In the genomic region with DNA sequence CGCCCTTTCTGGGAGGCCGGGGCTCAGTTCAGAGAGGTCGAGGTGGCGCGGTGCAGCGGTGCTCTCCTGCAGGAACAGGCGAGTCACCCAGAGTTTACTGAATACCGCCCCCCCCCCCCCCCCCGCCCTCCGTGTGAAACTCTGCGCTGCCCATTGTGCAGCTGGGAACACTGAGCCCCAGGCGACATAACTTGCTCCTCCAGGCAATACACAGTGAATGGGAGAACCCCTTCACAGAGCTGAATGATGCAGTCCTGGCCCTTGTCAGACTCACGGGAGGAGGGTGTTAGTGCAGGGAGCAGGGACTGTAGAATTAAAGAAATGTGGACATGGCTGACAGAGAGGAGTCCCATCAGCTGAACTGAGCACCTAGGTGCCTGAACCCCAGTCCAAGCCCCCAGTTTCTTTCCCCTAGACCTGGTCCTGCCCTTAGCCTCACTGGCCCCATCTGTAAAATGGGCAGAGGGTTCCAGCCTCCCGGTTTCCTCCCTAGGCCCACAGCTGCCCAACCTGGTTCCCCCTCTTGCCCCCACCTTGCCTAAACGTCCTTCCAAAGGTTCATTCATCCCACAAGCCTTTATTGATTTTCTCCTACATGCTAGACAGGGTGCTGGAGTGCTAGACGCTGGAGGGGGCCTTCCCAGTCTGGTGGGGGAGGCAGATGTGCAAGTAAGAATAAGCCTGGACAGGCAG, we compare ENCODE assay signal across 1 cellular context.
TF ChIP-seq lines count a peak whose summit lies in the region.

No MANE protein-coding gene starts in this region.

TF ChIP-seq in HepG2, 621 proteins besides CTCF, POLR2A, EP300 and RAD21 (continued from another document and continues in another):
- TF ChIP-seq, protein P1, sequence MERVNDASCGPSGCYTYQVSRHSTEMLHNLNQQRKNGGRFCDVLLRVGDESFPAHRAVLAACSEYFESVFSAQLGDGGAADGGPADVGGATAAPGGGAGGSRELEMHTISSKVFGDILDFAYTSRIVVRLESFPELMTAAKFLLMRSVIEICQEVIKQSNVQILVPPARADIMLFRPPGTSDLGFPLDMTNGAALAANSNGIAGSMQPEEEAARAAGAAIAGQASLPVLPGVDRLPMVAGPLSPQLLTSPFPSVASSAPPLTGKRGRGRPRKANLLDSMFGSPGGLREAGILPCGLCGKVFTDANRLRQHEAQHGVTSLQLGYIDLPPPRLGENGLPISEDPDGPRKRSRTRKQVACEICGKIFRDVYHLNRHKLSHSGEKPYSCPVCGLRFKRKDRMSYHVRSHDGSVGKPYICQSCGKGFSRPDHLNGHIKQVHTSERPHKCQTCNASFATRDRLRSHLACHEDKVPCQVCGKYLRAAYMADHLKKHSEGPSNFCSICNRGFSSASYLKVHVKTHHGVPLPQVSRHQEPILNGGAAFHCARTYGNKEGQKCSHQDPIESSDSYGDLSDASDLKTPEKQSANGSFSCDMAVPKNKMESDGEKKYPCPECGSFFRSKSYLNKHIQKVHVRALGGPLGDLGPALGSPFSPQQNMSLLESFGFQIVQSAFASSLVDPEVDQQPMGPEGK (CRISPR knock-in tag; IDR thresholded peaks at IDR 0.05): peak; percentile 92
- TF ChIP-seq ZFYVE20 (CRISPR knock-in tag; IDR thresholded peaks at IDR 0.05; ENCODE audit: borderline replicate concordance, low read depth) (no peak), NR2F6 (IDR thresholded peaks at IDR 0.05) (no peak; the same call in none of the 2 replicates), NR2F6 (CRISPR knock-in tag; IDR thresholded peaks at IDR 0.05) (0 out of 2 replicates have a peak, but pooled peaks have one; percentile 9), ZNF747 (CRISPR knock-in tag; IDR thresholded peaks at IDR 0.05; ENCODE audit: borderline replicate concordance) (no peak), ZNF839 (CRISPR knock-in tag; IDR thresholded peaks at IDR 0.05; ENCODE audit: borderline replicate concordance) (no peak), ZNF703 (CRISPR knock-in tag; IDR thresholded peaks at IDR 0.05; ENCODE audit: borderline replicate concordance) (no peak), SKI (IDR thresholded peaks at IDR 0.05; ENCODE audit: partially characterized antibody) (peak; percentile 74), PLRG1 (conservative IDR thresholded peaks at IDR 0.05) (no peak), CENPT (CRISPR knock-in tag; IDR thresholded peaks at IDR 0.05; ENCODE audit: low read depth) (no peak), ZNF263 (CRISPR knock-in tag; IDR thresholded peaks at IDR 0.05) (peak; percentile 45; the same call in 1 of the 2 replicates), SPEN (CRISPR knock-in tag; IDR thresholded peaks at IDR 0.05; ENCODE audit: low read depth) (no peak), ELF1 (CRISPR knock-in tag; IDR thresholded peaks at IDR 0.05) (no peak), NR2C2 (CRISPR knock-in tag; IDR thresholded peaks at IDR 0.05; ENCODE audit: borderline replicate concordance) (0 out of 2 replicates have a peak, but pooled peaks have one; percentile 1), ZNF143 (CRISPR knock-in tag; IDR thresholded peaks at IDR 0.05) (no peak), GZF1 (CRISPR knock-in tag; IDR thresholded peaks at IDR 0.05) (no peak), REL (CRISPR knock-in tag; conservative IDR thresholded peaks at IDR 0.05) (no peak), ZNF547 (CRISPR knock-in tag; IDR thresholded peaks at IDR 0.05) (0 out of 2 replicates have a peak, but pooled peaks have one; percentile 17), TBX2 (CRISPR knock-in tag; IDR thresholded peaks at IDR 0.05; ENCODE audit: borderline replicate concordance) (no peak), TBP (CRISPR knock-in tag; IDR thresholded peaks at IDR 0.05) (no peak), ZNF460 (CRISPR knock-in tag; IDR thresholded peaks at IDR 0.05; ENCODE audit: borderline replicate concordance) (no peak), PCBP1 (IDR thresholded peaks at IDR 0.05; ENCODE audit: borderline replicate concordance, low read depth, low read length) (no peak), ZKSCAN5 (CRISPR knock-in tag; IDR thresholded peaks at IDR 0.05) (no peak), GTF2F1 (IDR thresholded peaks at IDR 0.05; ENCODE audit: low read length) (no peak), ZSCAN31 (CRISPR knock-in tag; IDR thresholded peaks at IDR 0.05; ENCODE audit: low read depth) (no peak), ZNF619 (CRISPR knock-in tag; IDR thresholded peaks at IDR 0.05) (no peak), RBFOX2 (IDR thresholded peaks at IDR 0.05; ENCODE audit: low read depth, low read length) (no peak), TCF12 (IDR thresholded peaks at IDR 0.05) (no peak), TCF12 (CRISPR knock-in tag; IDR thresholded peaks at IDR 0.05) (0 out of 2 replicates have a peak, but pooled peaks have one; percentile 9), MYC (CRISPR knock-in tag; IDR thresholded peaks at IDR 0.05; ENCODE audit: borderline replicate concordance) (no peak), RCOR2 (CRISPR knock-in tag; IDR thresholded peaks at IDR 0.05) (peak; percentile 68; the same call in 1 of the 2 replicates), BCL6 (CRISPR knock-in tag; IDR thresholded peaks at IDR 0.05) (peak; percentile 41; the same call in 1 of the 2 replicates), ZSCAN22 (CRISPR knock-in tag; IDR thresholded peaks at IDR 0.05) (peak; percentile 100), KAT8 (CRISPR knock-in tag; IDR thresholded peaks at IDR 0.05) (0 out of 2 replicates have a peak, but pooled peaks have one; percentile 9), THYN1 (CRISPR knock-in tag; IDR thresholded peaks at IDR 0.05; ENCODE audit: borderline replicate concordance, low read depth) (no peak), PTBP1 (IDR thresholded peaks at IDR 0.05; ENCODE audit: low read depth, low read length, poor library complexity, severe bottlenecking) (no peak), ZBTB7A (CRISPR knock-in tag; IDR thresholded peaks at IDR 0.05) (no peak), ZNF282 (IDR thresholded peaks at IDR 0.05; ENCODE audit: partially characterized antibody) (no peak), ADNP (CRISPR knock-in tag; IDR thresholded peaks at IDR 0.05) (peak; percentile 82)
- TF ChIP-seq, protein P2, sequence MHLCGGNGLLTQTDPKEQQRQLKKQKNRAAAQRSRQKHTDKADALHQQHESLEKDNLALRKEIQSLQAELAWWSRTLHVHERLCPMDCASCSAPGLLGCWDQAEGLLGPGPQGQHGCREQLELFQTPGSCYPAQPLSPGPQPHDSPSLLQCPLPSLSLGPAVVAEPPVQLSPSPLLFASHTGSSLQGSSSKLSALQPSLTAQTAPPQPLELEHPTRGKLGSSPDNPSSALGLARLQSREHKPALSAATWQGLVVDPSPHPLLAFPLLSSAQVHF (CRISPR knock-in tag; IDR thresholded peaks at IDR 0.05): no peak
- TF ChIP-seq, protein P3, sequence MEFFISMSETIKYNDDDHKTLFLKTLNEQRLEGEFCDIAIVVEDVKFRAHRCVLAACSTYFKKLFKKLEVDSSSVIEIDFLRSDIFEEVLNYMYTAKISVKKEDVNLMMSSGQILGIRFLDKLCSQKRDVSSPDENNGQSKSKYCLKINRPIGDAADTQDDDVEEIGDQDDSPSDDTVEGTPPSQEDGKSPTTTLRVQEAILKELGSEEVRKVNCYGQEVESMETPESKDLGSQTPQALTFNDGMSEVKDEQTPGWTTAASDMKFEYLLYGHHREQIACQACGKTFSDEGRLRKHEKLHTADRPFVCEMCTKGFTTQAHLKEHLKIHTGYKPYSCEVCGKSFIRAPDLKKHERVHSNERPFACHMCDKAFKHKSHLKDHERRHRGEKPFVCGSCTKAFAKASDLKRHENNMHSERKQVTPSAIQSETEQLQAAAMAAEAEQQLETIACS (CRISPR knock-in tag; IDR thresholded peaks at IDR 0.05): no peak
- TF ChIP-seq, protein P4, sequence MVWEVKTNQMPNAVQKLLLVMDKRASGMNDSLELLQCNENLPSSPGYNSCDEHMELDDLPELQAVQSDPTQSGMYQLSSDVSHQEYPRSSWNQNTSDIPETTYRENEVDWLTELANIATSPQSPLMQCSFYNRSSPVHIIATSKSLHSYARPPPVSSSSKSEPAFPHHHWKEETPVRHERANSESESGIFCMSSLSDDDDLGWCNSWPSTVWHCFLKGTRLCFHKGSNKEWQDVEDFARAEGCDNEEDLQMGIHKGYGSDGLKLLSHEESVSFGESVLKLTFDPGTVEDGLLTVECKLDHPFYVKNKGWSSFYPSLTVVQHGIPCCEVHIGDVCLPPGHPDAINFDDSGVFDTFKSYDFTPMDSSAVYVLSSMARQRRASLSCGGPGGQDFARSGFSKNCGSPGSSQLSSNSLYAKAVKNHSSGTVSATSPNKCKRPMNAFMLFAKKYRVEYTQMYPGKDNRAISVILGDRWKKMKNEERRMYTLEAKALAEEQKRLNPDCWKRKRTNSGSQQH (CRISPR knock-in tag; IDR thresholded peaks at IDR 0.05; ENCODE audit: low read depth): 0 out of 2 replicates have a peak, but pooled peaks have one; percentile 21
- TF ChIP-seq, protein P5, sequence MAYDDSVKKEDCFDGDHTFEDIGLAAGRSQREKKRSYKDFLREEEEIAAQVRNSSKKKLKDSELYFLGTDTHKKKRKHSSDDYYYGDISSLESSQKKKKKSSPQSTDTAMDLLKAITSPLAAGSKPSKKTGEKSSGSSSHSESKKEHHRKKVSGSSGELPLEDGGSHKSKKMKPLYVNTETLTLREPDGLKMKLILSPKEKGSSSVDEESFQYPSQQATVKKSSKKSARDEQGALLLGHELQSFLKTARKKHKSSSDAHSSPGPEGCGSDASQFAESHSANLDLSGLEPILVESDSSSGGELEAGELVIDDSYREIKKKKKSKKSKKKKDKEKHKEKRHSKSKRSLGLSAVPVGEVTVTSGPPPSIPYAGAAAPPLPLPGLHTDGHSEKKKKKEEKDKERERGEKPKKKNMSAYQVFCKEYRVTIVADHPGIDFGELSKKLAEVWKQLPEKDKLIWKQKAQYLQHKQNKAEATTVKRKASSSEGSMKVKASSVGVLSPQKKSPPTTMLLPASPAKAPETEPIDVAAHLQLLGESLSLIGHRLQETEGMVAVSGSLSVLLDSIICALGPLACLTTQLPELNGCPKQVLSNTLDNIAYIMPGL (CRISPR knock-in tag; IDR thresholded peaks at IDR 0.05; ENCODE audit: borderline replicate concordance in 1 of 2, low read depth in 1 of 2): 0 out of 4 replicates have a peak, but pooled peaks of 1 of the 2 experiments have one; percentile 15
- TF ChIP-seq, protein P6, sequence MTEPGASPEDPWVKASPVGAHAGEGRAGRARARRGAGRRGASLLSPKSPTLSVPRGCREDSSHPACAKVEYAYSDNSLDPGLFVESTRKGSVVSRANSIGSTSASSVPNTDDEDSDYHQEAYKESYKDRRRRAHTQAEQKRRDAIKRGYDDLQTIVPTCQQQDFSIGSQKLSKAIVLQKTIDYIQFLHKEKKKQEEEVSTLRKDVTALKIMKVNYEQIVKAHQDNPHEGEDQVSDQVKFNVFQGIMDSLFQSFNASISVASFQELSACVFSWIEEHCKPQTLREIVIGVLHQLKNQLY (CRISPR knock-in tag; IDR thresholded peaks at IDR 0.05): no peak
- TF ChIP-seq, protein P7, sequence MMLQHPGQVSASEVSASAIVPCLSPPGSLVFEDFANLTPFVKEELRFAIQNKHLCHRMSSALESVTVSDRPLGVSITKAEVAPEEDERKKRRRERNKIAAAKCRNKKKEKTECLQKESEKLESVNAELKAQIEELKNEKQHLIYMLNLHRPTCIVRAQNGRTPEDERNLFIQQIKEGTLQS (CRISPR knock-in tag; IDR thresholded peaks at IDR 0.05): no peak
- TF ChIP-seq, protein P8, sequence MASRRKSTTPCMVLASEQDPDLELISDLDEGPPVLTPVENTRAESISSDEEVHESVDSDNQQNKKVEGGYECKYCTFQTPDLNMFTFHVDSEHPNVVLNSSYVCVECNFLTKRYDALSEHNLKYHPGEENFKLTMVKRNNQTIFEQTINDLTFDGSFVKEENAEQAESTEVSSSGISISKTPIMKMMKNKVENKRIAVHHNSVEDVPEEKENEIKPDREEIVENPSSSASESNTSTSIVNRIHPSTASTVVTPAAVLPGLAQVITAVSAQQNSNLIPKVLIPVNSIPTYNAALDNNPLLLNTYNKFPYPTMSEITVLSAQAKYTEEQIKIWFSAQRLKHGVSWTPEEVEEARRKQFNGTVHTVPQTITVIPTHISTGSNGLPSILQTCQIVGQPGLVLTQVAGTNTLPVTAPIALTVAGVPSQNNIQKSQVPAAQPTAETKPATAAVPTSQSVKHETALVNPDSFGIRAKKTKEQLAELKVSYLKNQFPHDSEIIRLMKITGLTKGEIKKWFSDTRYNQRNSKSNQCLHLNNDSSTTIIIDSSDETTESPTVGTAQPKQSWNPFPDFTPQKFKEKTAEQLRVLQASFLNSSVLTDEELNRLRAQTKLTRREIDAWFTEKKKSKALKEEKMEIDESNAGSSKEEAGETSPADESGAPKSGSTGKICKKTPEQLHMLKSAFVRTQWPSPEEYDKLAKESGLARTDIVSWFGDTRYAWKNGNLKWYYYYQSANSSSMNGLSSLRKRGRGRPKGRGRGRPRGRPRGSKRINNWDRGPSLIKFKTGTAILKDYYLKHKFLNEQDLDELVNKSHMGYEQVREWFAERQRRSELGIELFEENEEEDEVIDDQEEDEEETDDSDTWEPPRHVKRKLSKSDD (CRISPR knock-in tag; IDR thresholded peaks at IDR 0.05; ENCODE audit: low read depth): no peak
- TF ChIP-seq, protein P9, sequence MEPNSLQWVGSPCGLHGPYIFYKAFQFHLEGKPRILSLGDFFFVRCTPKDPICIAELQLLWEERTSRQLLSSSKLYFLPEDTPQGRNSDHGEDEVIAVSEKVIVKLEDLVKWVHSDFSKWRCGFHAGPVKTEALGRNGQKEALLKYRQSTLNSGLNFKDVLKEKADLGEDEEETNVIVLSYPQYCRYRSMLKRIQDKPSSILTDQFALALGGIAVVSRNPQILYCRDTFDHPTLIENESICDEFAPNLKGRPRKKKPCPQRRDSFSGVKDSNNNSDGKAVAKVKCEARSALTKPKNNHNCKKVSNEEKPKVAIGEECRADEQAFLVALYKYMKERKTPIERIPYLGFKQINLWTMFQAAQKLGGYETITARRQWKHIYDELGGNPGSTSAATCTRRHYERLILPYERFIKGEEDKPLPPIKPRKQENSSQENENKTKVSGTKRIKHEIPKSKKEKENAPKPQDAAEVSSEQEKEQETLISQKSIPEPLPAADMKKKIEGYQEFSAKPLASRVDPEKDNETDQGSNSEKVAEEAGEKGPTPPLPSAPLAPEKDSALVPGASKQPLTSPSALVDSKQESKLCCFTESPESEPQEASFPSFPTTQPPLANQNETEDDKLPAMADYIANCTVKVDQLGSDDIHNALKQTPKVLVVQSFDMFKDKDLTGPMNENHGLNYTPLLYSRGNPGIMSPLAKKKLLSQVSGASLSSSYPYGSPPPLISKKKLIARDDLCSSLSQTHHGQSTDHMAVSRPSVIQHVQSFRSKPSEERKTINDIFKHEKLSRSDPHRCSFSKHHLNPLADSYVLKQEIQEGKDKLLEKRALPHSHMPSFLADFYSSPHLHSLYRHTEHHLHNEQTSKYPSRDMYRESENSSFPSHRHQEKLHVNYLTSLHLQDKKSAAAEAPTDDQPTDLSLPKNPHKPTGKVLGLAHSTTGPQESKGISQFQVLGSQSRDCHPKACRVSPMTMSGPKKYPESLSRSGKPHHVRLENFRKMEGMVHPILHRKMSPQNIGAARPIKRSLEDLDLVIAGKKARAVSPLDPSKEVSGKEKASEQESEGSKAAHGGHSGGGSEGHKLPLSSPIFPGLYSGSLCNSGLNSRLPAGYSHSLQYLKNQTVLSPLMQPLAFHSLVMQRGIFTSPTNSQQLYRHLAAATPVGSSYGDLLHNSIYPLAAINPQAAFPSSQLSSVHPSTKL (CRISPR knock-in tag; IDR thresholded peaks at IDR 0.05): no peak
- TF ChIP-seq, protein P10, sequence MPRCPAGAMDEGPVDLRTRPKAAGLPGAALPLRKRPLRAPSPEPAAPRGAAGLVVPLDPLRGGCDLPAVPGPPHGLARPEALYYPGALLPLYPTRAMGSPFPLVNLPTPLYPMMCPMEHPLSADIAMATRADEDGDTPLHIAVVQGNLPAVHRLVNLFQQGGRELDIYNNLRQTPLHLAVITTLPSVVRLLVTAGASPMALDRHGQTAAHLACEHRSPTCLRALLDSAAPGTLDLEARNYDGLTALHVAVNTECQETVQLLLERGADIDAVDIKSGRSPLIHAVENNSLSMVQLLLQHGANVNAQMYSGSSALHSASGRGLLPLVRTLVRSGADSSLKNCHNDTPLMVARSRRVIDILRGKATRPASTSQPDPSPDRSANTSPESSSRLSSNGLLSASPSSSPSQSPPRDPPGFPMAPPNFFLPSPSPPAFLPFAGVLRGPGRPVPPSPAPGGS (CRISPR knock-in tag; IDR thresholded peaks at IDR 0.05): 0 out of 2 replicates have a peak, but pooled peaks have one; percentile 15
